ENCODE assay signal across 25 cellular contexts in the genomic region with DNA sequence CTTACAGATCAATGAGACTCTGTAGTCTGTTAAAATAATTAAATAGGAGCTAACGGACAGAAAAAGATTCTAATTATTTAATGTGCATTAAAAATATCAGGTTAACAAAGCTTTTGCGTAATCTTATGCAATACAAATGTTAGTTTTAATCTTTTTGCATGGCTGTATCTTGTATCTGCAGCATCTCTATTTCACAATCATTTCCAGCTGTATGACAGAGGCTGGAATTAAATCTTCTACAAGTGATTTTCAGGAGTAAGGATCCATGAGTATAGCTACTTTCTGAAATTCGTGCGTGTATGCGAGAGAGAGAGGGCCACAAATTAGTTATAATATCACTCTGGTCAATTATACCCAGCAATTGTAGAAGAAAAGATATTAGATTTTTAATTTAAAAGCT.
"Had no signal": no experiment of that assay in that cellular context is flagged by ENCODE, and none has a peak within 500 bp of the region (broad histone marks: within the 10 kb centered on the region; RNA-seq: fewer than 3 reads in every experiment).

No MANE protein-coding gene starts in this region.

- H3K27me3 ChIP-seq: esophagus squamous epithelium, gastrocnemius medialis, heart right ventricle, left lung had no signal

- H3K4me1 ChIP-seq: esophagus squamous epithelium, gastrocnemius medialis, heart right ventricle, left lung, lower lobe of right lung had no signal

- H3K27ac ChIP-seq: epithelial cell of prostate, esophagus squamous epithelium, gastrocnemius medialis, heart right ventricle, left lung, lower lobe of right lung had no signal

- ATAC-seq: effector memory CD8-positive, alpha-beta T cell; esophagus mucosa; gastrocnemius medialis; heart right ventricle; left cardiac atrium; left lung; left ventricle myocardium superior; lower lobe of right lung; mucosa of descending colon; naive thymus-derived CD8-positive, alpha-beta T cell had no signal

- H3K36me3 ChIP-seq: esophagus squamous epithelium, gastrocnemius medialis, heart right ventricle, left lung, lower lobe of right lung had no signal

- H3K27ac Mint-ChIP-seq: dendritic cell treated with granulocyte-macrophage colony-stimulating factor and Interleukin-4, amounts not matched to agents 40 ng/mL and 50 ng/mL, for 4 days; effector memory CD8-positive, alpha-beta T cell; endodermal cell; mesothelial cell of epicardium; naive thymus-derived CD8-positive, alpha-beta T cell had no signal

- H3K9me3 ChIP-seq: gastrocnemius medialis, lower lobe of right lung, mucosa of descending colon had no signal

- H3K36me3 Mint-ChIP-seq: mesothelial cell of epicardium; naive B cell; naive thymus-derived CD8-positive, alpha-beta T cell had no signal

- H3K4me3 ChIP-seq: esophagus squamous epithelium, gastrocnemius medialis, heart right ventricle, left lung, lower lobe of right lung, mucosa of descending colon had no signal

- DNase-seq: cortex of kidney; effector CD8-positive, alpha-beta T cell; effector memory CD8-positive, alpha-beta T cell; endodermal cell; erythroblast; esophagus squamous epithelium; foreskin fibroblast; foreskin melanocyte; gastrocnemius medialis; glutamatergic neuron; head of caudate nucleus; heart right ventricle; hippocampal formation; left cardiac atrium; left lung; left ventricle myocardium superior; lower lobe of right lung; mesenchymal stem cell; mucosa of descending colon; naive B cell; naive thymus-derived CD8-positive, alpha-beta T cell had no signal

- H3K4me1 Mint-ChIP-seq: endodermal cell; mesothelial cell of epicardium; naive B cell; naive thymus-derived CD8-positive, alpha-beta T cell had no signal

- H3K4me3 Mint-ChIP-seq: dendritic cell treated with granulocyte-macrophage colony-stimulating factor and Interleukin-4, amounts not matched to agents 40 ng/mL and 50 ng/mL, for 4 days; effector memory CD8-positive, alpha-beta T cell; endodermal cell; mesothelial cell of epicardium; naive B cell; naive thymus-derived CD8-positive, alpha-beta T cell had no signal

- H3K27me3 Mint-ChIP-seq: dendritic cell treated with granulocyte-macrophage colony-stimulating factor and Interleukin-4, amounts not matched to agents 40 ng/mL and 50 ng/mL, for 4 days; effector memory CD8-positive, alpha-beta T cell; naive B cell; naive thymus-derived CD8-positive, alpha-beta T cell had no signal
